Comparison of ENCODE assay signal across 9 cellular contexts in genomic region chr13:39612023-39612637, GRCh38. TPM values are rescaled to one million over a fixed set of nuclear protein-coding genes. Genes with fewer than 3 reads are reported as not detected.
DNase-seq lines count a peak whose midpoint lies in the region; ATAC-seq and TF ChIP-seq lines count a peak whose summit lies in the region.
"Had no signal": no experiment of that assay in that cellular context is flagged by ENCODE, and none has a peak within 500 bp of the region (broad histone marks: within the 10 kb centered on the region; RNA-seq: fewer than 3 reads in every experiment).

No MANE protein-coding gene starts in this region.

- CTCF ChIA-PET in activated B cell treated with CpG ODN at 0.5 μM for 24 hours (lab: Charles Lee): interaction anchor here (0.7 to 2.1 kb wide), 18 partner anchors 8 to 595 kb away, joined by 3 to 13 read pairs (median 4); partner anchors contain the start of genes NHLRC3 and PROSER1

- POLR2A ChIA-PET in activated B cell treated with CpG ODN at 0.5 μM for 24 hours (lab: Charles Lee): no interaction called here

- no peak overlapping the region for H3K27ac Mint-ChIP-seq in activated B cell treated with CpG ODN at 0.5 μM for 24 hours

- TF ChIP-seq CTCF in activated B cell treated with CpG ODN at 0.5 μM for 24 hours (IDR thresholded peaks at IDR 0.05) (peak; percentile 88), lower lobe of right lung (IDR thresholded peaks at IDR 0.05) (peak; percentile 85)

- H3K4me1 ChIP-seq in lower lobe of right lung: peaks cover 6% of the 10 kb centered on the region

- H3K27ac ChIP-seq in lower lobe of right lung: no peak overlapping the region
- H3K27ac ChIP-seq: skin epidermis had no signal

- H3K36me3 ChIP-seq in H7 (replicated peaks; ENCODE audit: control insufficient read depth, insufficient read depth, low read length) (no peaks in the 10 kb centered on the region), lower lobe of right lung (no peaks in the 10 kb centered on the region)

- H3K27me3 Mint-ChIP-seq in activated B cell treated with CpG ODN at 0.5 μM for 24 hours: peaks cover 7% of the 10 kb centered on the region

- H3K4me1 Mint-ChIP-seq in activated B cell treated with CpG ODN at 0.5 μM for 24 hours: no peaks in the 10 kb centered on the region

- intact Hi-C loops in activated B cell treated with CpG ODN at 0.5 μM for 24 hours (cut with micrococcal nuclease): loop anchor here (1.0 to 5.0 kb wide), 5 partner anchors 337 to 1070 kb away; no protein-coding TSS in a partner anchor
- intact Hi-C loops in lower lobe of right lung (cut with DNase I): loop anchor here (5.0 to 10.0 kb wide), 2 partner anchors 200 to 557 kb away; no protein-coding TSS in a partner anchor

- no peaks in the 10 kb centered on the region for H3K9me3 ChIP-seq in lower lobe of right lung

- H3K27me3 ChIP-seq in H7 (ENCODE audit: control insufficient read depth, insufficient read depth, low read length) (peaks cover 2% of the 10 kb centered on the region; the same call in 1 of the 2 replicates), lower lobe of right lung (ENCODE audit: low read depth) (no peaks in the 10 kb centered on the region)

- H3K4me3 ChIP-seq in H7 (ENCODE audit: insufficient read depth, low read depth, low read length): no peak overlapping the region
- H3K4me3 ChIP-seq in lower lobe of right lung: no peak overlapping the region
- H3K4me3 ChIP-seq: skin epidermis had no signal

- H3K36me3 Mint-ChIP-seq in activated B cell treated with CpG ODN at 0.5 μM for 24 hours (ENCODE audit: low read depth): no peaks in the 10 kb centered on the region

- no peaks in the 10 kb centered on the region for H3K9me3 Mint-ChIP-seq in activated B cell treated with CpG ODN at 0.5 μM for 24 hours

- ATAC-seq in activated B cell treated with CpG ODN at 0.5 μM for 24 hours (ENCODE audit: low read depth): no peak
- ATAC-seq in lower lobe of right lung: peak; percentile 43 to 69
- ATAC-seq in HG02973 (IDR thresholded peaks at IDR 0.05; ENCODE audit: unreplicated experiment): no peak

- DNase-seq in AML-193 (lab: John Stamatoyannopoulos, UW) (peak; percentile 59 to 83), H7 (peak; percentile 58), NCI-H2196 treated with DMSO at 0.1 percent for 48 hours (lab: John Stamatoyannopoulos, UW; ENCODE audit: unreplicated experiment) (peak; percentile 11), activated B cell treated with CpG ODN at 0.5 μM for 24 hours (no peak), dermis microvascular lymphatic vessel endothelial cell (ENCODE audit: low read depth in 2 of 2) (peak; percentile 69 to 82), lower lobe of right lung (no peak)
- DNase-seq in stimulated activated CD8-positive, alpha-beta memory T cell treated with anti-CD3 and anti-CD28 coated beads, Interleukin-7, amount 100 ng/mL, for 24 hours (ENCODE audit: low read depth): peak; percentile 30

- no peak overlapping the region for H3K4me3 Mint-ChIP-seq in activated B cell treated with CpG ODN at 0.5 μM for 24 hours

RNA-seq across cellular contexts. Expression of gene LHFPL6, which starts 9.1 kb away (rescaled TPM):
- 2.7 and 4.6 TPM in 2 replicates for total RNA-seq in H7 (2014; rRNA removed; shearing (Covaris generic))
- total RNA-seq in activated B cell treated with CpG ODN at 0.5 μM for 24 hours (0.13 and 0.20 TPM in 2 replicates), dermis microvascular lymphatic vessel endothelial cell (31.8 and 69.2 TPM in 2 replicates), lower lobe of right lung (68.7 TPM)

RNA-seq across cellular contexts. Expression of gene COG6, which starts 43.3 kb away (rescaled TPM):
- 9.0 and 17.0 TPM in 2 replicates for total RNA-seq in H7 (2014; rRNA removed; shearing (Covaris generic))
- total RNA-seq in activated B cell treated with CpG ODN at 0.5 μM for 24 hours (28.9 and 29.6 TPM in 2 replicates), dermis microvascular lymphatic vessel endothelial cell (14.0 and 16.8 TPM in 2 replicates), lower lobe of right lung (28.6 TPM)

Comparison
In these comparisons a context has a peak if more than half of its experiments do, and no peak if none do; other contexts are left out.
1. DNase-seq: peak in AML-193 (2 of 2), H7 (single experiment), NCI-H2196 treated with DMSO at 0.1 percent for 48 hours (single experiment), dermis microvascular lymphatic vessel endothelial cell (2 of 2) and stimulated activated CD8-positive, alpha-beta memory T cell treated with anti-CD3 and anti-CD28 coated beads, Interleukin-7, amount 100 ng/mL, for 24 hours (single experiment); none in activated B cell treated with CpG ODN at 0.5 μM for 24 hours (single experiment) and lower lobe of right lung (single experiment).
2. ATAC-seq: peak in lower lobe of right lung (2 of 2); none in activated B cell treated with CpG ODN at 0.5 μM for 24 hours (single experiment) and HG02973 (single experiment).